In the genomic region with DNA sequence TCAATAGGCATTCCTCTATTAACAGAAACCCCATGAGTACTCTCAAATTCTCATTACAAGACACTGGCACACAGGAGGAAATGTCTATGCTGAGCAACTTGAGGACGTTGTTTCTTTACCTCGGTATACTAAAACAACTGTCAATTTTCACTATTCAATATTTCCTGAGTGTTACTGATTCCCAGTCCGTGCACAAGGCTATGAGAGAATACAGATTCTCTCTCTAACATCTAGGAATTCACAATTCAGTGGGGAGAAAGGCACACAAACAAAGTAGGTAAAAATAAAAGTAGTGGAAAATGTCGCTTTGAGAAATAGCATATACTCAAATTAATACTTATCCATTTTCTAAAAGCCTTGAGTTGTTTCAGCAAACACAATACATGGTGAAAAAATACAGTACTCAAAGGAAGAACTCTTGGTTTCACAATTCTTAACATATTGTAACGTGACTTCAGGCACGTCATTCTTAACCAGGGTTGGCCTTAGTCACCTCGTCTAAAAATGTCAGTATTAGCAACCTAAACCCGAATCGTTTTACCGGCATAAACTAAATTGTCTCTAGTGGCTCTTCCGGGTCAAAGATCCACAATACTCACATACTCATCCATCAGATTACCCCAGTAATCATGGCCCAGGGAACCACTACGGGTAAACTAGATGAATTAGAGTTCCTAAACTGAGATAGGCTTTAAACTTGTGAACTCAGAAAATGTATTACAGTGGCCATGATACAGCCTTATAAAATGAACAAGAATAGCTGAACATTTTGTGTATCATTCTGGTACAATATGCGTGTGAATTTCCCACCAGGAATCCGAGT, we compare ENCODE assay signal across 8 cellular contexts. TPM values are rescaled to one million over a fixed set of nuclear protein-coding genes. Genes with fewer than 3 reads are reported as not detected.
DNase-seq lines count a peak whose midpoint lies in the region; TF ChIP-seq lines count a peak whose summit lies in the region.

No MANE protein-coding gene starts in this region.

- TF ChIP-seq CTCF in GM10248 (IDR thresholded peaks at IDR 0.05; ENCODE audit: control extremely low read depth, extremely low read depth, low read depth, missing control alignments), result no peak
- no peak for TF ChIP-seq CTCF in astrocyte of the spinal cord (IDR thresholded peaks at IDR 0.05; ENCODE audit: low read depth, low read length)

- H3K27me3 ChIP-seq in H7 (ENCODE audit: control insufficient read depth, insufficient read depth, low read length), result no peaks in the 10 kb centered on the region

- peak; percentile 21 for DNase-seq in GM10248 (ENCODE audit: extremely low spot score)
- DNase-seq in H7, result no peak
- DNase-seq in NOMO-1 treated with dmso at 0.1 percent for 144 hours (lab: John Stamatoyannopoulos, UW; ENCODE audit: unreplicated experiment), result peak; percentile 39
- DNase-seq in astrocyte of the spinal cord (ENCODE audit: low read depth, low spot score), result peak; percentile 60
- DNase-seq in kidney glomerular epithelial cell (lab: John Stamatoyannopoulos, UW), result peak; percentile 37
- DNase-seq in stimulated activated naive CD4-positive, alpha-beta T cell treated with Interleukin-2 at 50 U/mL for 16 hours (lab: John Stamatoyannopoulos, UW), result peak; percentile 15
- DNase-seq in 8988T, result no peak
- no peak for DNase-seq in NCI-H2029 (lab: John Stamatoyannopoulos, UW)

- H3K4me3 ChIP-seq in H7 (ENCODE audit: insufficient read depth, low read depth, low read length) (peak overlapping the region; percentile 87), astrocyte of the spinal cord (ENCODE audit: low read depth, low read length) (peak overlapping the region; percentile 84)

- POLR2A ChIA-PET in GM10248 (lab: Yijun Ruan, JAX), result no interaction called here

- no peaks in the 10 kb centered on the region for H3K36me3 ChIP-seq in H7 (replicated peaks; ENCODE audit: control insufficient read depth, insufficient read depth, low read length)

- CTCF ChIA-PET in GM10248 (lab: Yijun Ruan, JAX), result no interaction called here

- in situ Hi-C loops in astrocyte of the spinal cord (cut with HindIII; ENCODE audit: low sequenced_read_pairs), result no loop called here

RNA-seq across cellular contexts. Expression of gene IPMK, which starts 1.5 kb away (rescaled TPM):
- 15.8 and 27.6 TPM in 2 replicates for total RNA-seq in H7 (2014; rRNA removed; shearing (Covaris generic))

RNA-seq across cellular contexts. Expression of gene CISD1, which starts 2.7 kb away (rescaled TPM):
- total RNA-seq in H7 (2014; rRNA removed; shearing (Covaris generic)), result 71.7 and 74.0 TPM in 2 replicates

Comparison
In these comparisons a context has a peak if more than half of its experiments do, and no peak if none do; other contexts are left out.
1. DNase-seq: peak in GM10248 (single experiment), NOMO-1 treated with dmso at 0.1 percent for 144 hours (single experiment), astrocyte of the spinal cord (single experiment), kidney glomerular epithelial cell (single experiment) and stimulated activated naive CD4-positive, alpha-beta T cell treated with Interleukin-2 at 50 U/mL for 16 hours (single experiment); none in H7 (single experiment), 8988T (single experiment) and NCI-H2029 (single experiment).